ENCODE assay signal across 19 cellular contexts in genomic region chr14:104661086-104661485, GRCh38. TPM values are rescaled to one million over a fixed set of nuclear protein-coding genes. Genes with fewer than 3 reads are reported as not detected.
"Had no signal": no experiment of that assay in that cellular context is flagged by ENCODE, and none has a peak within 500 bp of the region (broad histone marks: within the 10 kb centered on the region; RNA-seq: fewer than 3 reads in every experiment).

No MANE protein-coding gene starts in this region.

- H3K79me2 ChIP-seq: parathyroid adenoma had no signal

- H3K9ac ChIP-seq: parathyroid adenoma had no signal

- DNase-seq: activated CD4-positive, alpha-beta T cell treated with anti-CD3 and anti-CD28 coated beads for 1 hour; activated CD4-positive, alpha-beta T cell treated with anti-CD3 and anti-CD28 coated beads, Interleukin-2, amount 50 U/mL, for 4 hours; activated gamma-delta T cell; activated T-cell treated with anti-CD3 and anti-CD28 coated beads, Interleukin-2, amount 50 U/mL, for 72 hours; effector CD4-positive, alpha-beta T cell; gastrocnemius medialis; head of caudate nucleus; kidney; naive thymus-derived CD8-positive, alpha-beta T cell; stimulated activated CD4-positive, alpha-beta T cell treated with anti-CD3 and anti-CD28 coated beads, Interleukin-4, amount 100 ng/mL, for 4 hours; stimulated activated naive CD4-positive, alpha-beta T cell; T-helper 17 cell had no signal

- H3K36me3 ChIP-seq: gastrocnemius medialis, neutrophil had no signal

- H3K4me3 ChIP-seq: gastrocnemius medialis, lung had no signal

- H3K9me3 ChIP-seq: gastrocnemius medialis, neutrophil had no signal

- H3K27ac ChIP-seq: gastrocnemius medialis, neutrophil, parathyroid adenoma, VCaP had no signal

- H3K4me1 ChIP-seq: parathyroid adenoma had no signal

- FAIRE-seq: kidney had no signal

- H2AFZ ChIP-seq: parathyroid adenoma had no signal

- ATAC-seq: activated T-cell treated with anti-CD3 and anti-CD28 coated beads, Interleukin-2, amount 50 U/mL, for 72 hours; gastrocnemius medialis; sciatic nerve had no signal

RNA-seq across cellular contexts. Expression of gene TMEM179, which starts 56.5 kb away (rescaled TPM):
- total RNA-seq: activated CD8-positive, alpha-beta memory T cell treated with anti-CD3 and anti-CD28 coated beads for 36 hours; gastrocnemius medialis; mononuclear cell; naive thymus-derived CD8-positive, alpha-beta T cell; T-helper 17 cell had no signal
- polyA plus RNA-seq: naive thymus-derived CD8-positive, alpha-beta T cell had no signal
